15 cellular contexts compared by ENCODE assay signal in genomic region chr17:82235056-82235774, GRCh38. TPM values are rescaled to one million over a fixed set of nuclear protein-coding genes. Genes with fewer than 3 reads are reported as not detected.
A peak's percentile ranks its signal among the peaks of the same experiment; 100 is the strongest.
DNase-seq lines count a peak whose midpoint lies in the region; ATAC-seq, FAIRE-seq and TF ChIP-seq lines count a peak whose summit lies in the region.
"Had no signal": no experiment of that assay in that cellular context is flagged by ENCODE, and none has a peak within 500 bp of the region (broad histone marks: within the 10 kb centered on the region; RNA-seq: fewer than 3 reads in every experiment).

No MANE protein-coding gene starts in this region.

- H3K27me3 Mint-ChIP-seq in HFFc6 (ENCODE audit: insufficient read depth): peaks cover 20% of the 10 kb centered on the region
- no peaks in the 10 kb centered on the region for H3K27me3 Mint-ChIP-seq in effector memory CD8-positive, alpha-beta T cell
- H3K27me3 Mint-ChIP-seq in CD8-positive, alpha-beta T cell (ENCODE audit: low read depth): no peaks in the 10 kb centered on the region
- H3K27me3 Mint-ChIP-seq: activated CD8-positive, alpha-beta T cell treated with anti-CD3 and anti-CD28 coated beads for 36 hours had no signal

- peaks cover 0 to 24% of the 10 kb centered on the region in 2 donors for H3K36me3 ChIP-seq in psoas muscle (ENCODE audit: insufficient read depth in 1 of 2, low read depth in 1 of 2)
- H3K36me3 ChIP-seq in CD8-positive, alpha-beta T cell (ENCODE audit: insufficient read depth, low read length): no peaks in the 10 kb centered on the region

- WGBS in A549 (ENCODE audit: missing lambda C conversion rate): 73% methylated on average over 17 of the region's 19 CpGs
- 24 to 50% (median 32%) methylated on average over 17 to 19 of the region's 19 CpGs for WGBS in psoas muscle, 3 donors

- peaks cover 4% of the 10 kb centered on the region for H3K36me3 Mint-ChIP-seq in HFFc6 (ENCODE audit: low read depth)
- H3K36me3 Mint-ChIP-seq in effector memory CD8-positive, alpha-beta T cell (ENCODE audit: insufficient read depth): peaks cover 85% of the 10 kb centered on the region
- H3K36me3 Mint-ChIP-seq in CD8-positive, alpha-beta T cell: peaks cover 8% of the 10 kb centered on the region

- H3K4me1 Mint-ChIP-seq in HFFc6 (ENCODE audit: low read depth): peaks cover 25% of the 10 kb centered on the region
- H3K4me1 Mint-ChIP-seq in effector memory CD8-positive, alpha-beta T cell (ENCODE audit: low read depth in 2 of 2): peaks cover 22 to 30% of the 10 kb centered on the region in 2 donors
- H3K4me1 Mint-ChIP-seq in CD8-positive, alpha-beta T cell (ENCODE audit: low read depth): peaks cover 31% of the 10 kb centered on the region

- no peaks in the 10 kb centered on the region for H3K27me3 ChIP-seq in psoas muscle (ENCODE audit: insufficient read depth in 3 of 3, low read length in 2 of 3)
- H3K27me3 ChIP-seq in CD8-positive, alpha-beta T cell (ENCODE audit: insufficient read depth, low read length): no peaks in the 10 kb centered on the region
- H3K27me3 ChIP-seq: SJSA1 had no signal

- no peak for DNase-seq in A549 (ENCODE audit: low read depth in 1 of 2, low spot score in 1 of 2)
- DNase-seq in HFFc6: no peak
- DNase-seq in effector memory CD8-positive, alpha-beta T cell: no peak
- DNase-seq in psoas muscle: peak; percentile 46 to 85
- DNase-seq in CD8-positive, alpha-beta T cell: no peak
- no peak for DNase-seq in central memory CD4-positive, alpha-beta T cell
- no peak for DNase-seq in stimulated activated naive CD4-positive, alpha-beta T cell (lab: John Stamatoyannopoulos, UW)
- DNase-seq: activated CD8-positive, alpha-beta T cell treated with anti-CD3 and anti-CD28 coated beads for 36 hours; activated effector memory CD4-positive, alpha-beta T cell treated with Interleukin-2 at 50 U/mL for 16 hours; KBM-7 had no signal

- H3K4me3 ChIP-seq in A549: no peak overlapping the region
- no peak overlapping the region for H3K4me3 ChIP-seq in psoas muscle
- H3K4me3 ChIP-seq in CD8-positive, alpha-beta T cell (ENCODE audit: low read depth, low read length): no peak overlapping the region
- H3K4me3 ChIP-seq: SJSA1, thoracic aorta had no signal

- H3K4me3 Mint-ChIP-seq in HFFc6: no peak overlapping the region
- no peak overlapping the region for H3K4me3 Mint-ChIP-seq in effector memory CD8-positive, alpha-beta T cell
- no peak overlapping the region for H3K4me3 Mint-ChIP-seq in CD8-positive, alpha-beta T cell
- H3K4me3 Mint-ChIP-seq: activated CD8-positive, alpha-beta T cell treated with anti-CD3 and anti-CD28 coated beads for 36 hours had no signal

- FAIRE-seq in A549 (lab: Jason Lieb, UNC): no peak
- FAIRE-seq: bronchial epithelial cell had no signal

- peak overlapping the region; percentile 36; the same call in 1 of the 2 replicates for H3K27ac Mint-ChIP-seq in HFFc6
- H3K27ac Mint-ChIP-seq in effector memory CD8-positive, alpha-beta T cell: peak overlapping the region; percentile 77 to 84
- no peak overlapping the region for H3K27ac Mint-ChIP-seq in CD8-positive, alpha-beta T cell
- H3K27ac Mint-ChIP-seq: activated CD8-positive, alpha-beta T cell treated with anti-CD3 and anti-CD28 coated beads for 36 hours had no signal

- POLR2A ChIA-PET in A549 (lab: Yijun Ruan, JAX): interaction anchor here (1.4 to 2.1 kb wide), 2 partner anchors 29 to 58 kb away, joined by 4 to 14 read pairs; no protein-coding TSS in a partner anchor
- POLR2A ChIA-PET in CD8-positive, alpha-beta T cell (lab: Charles Lee): interaction anchor here (0.7 to 1.8 kb wide), 7 partner anchors 21 to 82 kb away, joined by 3 to 8 read pairs (median 4); partner anchors contain the start of gene CD7

- no peak for TF ChIP-seq RAD21 in A549 (conservative IDR thresholded peaks at IDR 0.05 in 1 of 2, IDR thresholded peaks at IDR 0.05 in 1 of 2)

- H3K9me3 ChIP-seq in A549 (no peaks in the 10 kb centered on the region), psoas muscle (no peaks in the 10 kb centered on the region)
- H3K9me3 ChIP-seq in CD8-positive, alpha-beta T cell (ENCODE audit: low read length): no peaks in the 10 kb centered on the region
- H3K9me3 ChIP-seq: SJSA1, thoracic aorta had no signal

- TF ChIP-seq CTCF in A549 (IDR thresholded peaks at IDR 0.05): no peak
- no peak for TF ChIP-seq CTCF in HFFc6 (IDR thresholded peaks at IDR 0.05)
- TF ChIP-seq CTCF in psoas muscle (IDR thresholded peaks at IDR 0.05): no peak
- TF ChIP-seq CTCF in CD8-positive, alpha-beta T cell (IDR thresholded peaks at IDR 0.05): no peak

- intact Hi-C loops in psoas muscle (cut with DNase I): loop anchor here in 1 of 2 donors (5.0 kb wide), 1 partner anchor 37 kb away; the partner anchor contains the start of gene CSNK1D
- intact Hi-C loops in CD8-positive, alpha-beta T cell (cut with DNase I, micrococcal nuclease): loop anchor here (5.0 to 10.0 kb wide), 2 partner anchors 180 to 317 kb away; partner anchors contain the start of genes HEXD (in 1 of the 2) and OGFOD3 (in 1 of the 2)

- H3K4me1 ChIP-seq in A549 (peaks cover 78% of the 10 kb centered on the region), psoas muscle (peaks cover 88% of the 10 kb centered on the region)
- peaks cover 52% of the 10 kb centered on the region for H3K4me1 ChIP-seq in CD8-positive, alpha-beta T cell (ENCODE audit: insufficient read depth, low read length)

- no peak for TF ChIP-seq EP300 in A549 (IDR thresholded peaks at IDR 0.05)

- peak overlapping the region; percentile 61 for H3K4me2 ChIP-seq in A549

- H3K27ac ChIP-seq in A549 (peak overlapping the region; percentile 68 to 71; a peak in 5 of 6 replicates), psoas muscle (peak overlapping the region; percentile 73)
- no peak overlapping the region for H3K27ac ChIP-seq in CD8-positive, alpha-beta T cell (ENCODE audit: low read depth, low read length)
- H3K27ac ChIP-seq: SJSA1 had no signal

- ATAC-seq in A549 (no peak), psoas muscle (peak in 3 of 4 donors; percentile 5 to 35 (median 15)), HG03520 (IDR thresholded peaks at IDR 0.05; ENCODE audit: unreplicated experiment) (no peak)
- ATAC-seq in effector memory CD8-positive, alpha-beta T cell (replicated peaks): no peak
- no peak for ATAC-seq in CD8-positive, alpha-beta T cell
- ATAC-seq: activated CD8-positive, alpha-beta T cell treated with anti-CD3 and anti-CD28 coated beads for 36 hours; left colon had no signal

- H3K9me3 Mint-ChIP-seq in HFFc6: peaks cover 4% of the 10 kb centered on the region; the same call in 1 of the 2 replicates
- H3K9me3 Mint-ChIP-seq in effector memory CD8-positive, alpha-beta T cell: no peaks in the 10 kb centered on the region
- no peaks in the 10 kb centered on the region for H3K9me3 Mint-ChIP-seq in CD8-positive, alpha-beta T cell
- H3K9me3 Mint-ChIP-seq: activated CD8-positive, alpha-beta T cell treated with anti-CD3 and anti-CD28 coated beads for 36 hours had no signal

- no peak for TF ChIP-seq POLR2A in A549 (IDR thresholded peaks at IDR 0.05; ENCODE audit: low read length)

- CTCF ChIA-PET in A549 (lab: Yijun Ruan, JAX): interaction anchor here (0.7 to 17.6 kb wide), 40 partner anchors 9 to 303 kb away, joined by 3 to 289 read pairs (median 7); partner anchors contain the start of genes CCDC57, CD7, DCXR and RAC3
- CTCF ChIA-PET in CD8-positive, alpha-beta T cell (lab: Charles Lee): interaction anchor here (1.0 to 6.0 kb wide), 19 partner anchors 10 to 260 kb away, joined by 3 to 66 read pairs (median 6); partner anchors contain the start of genes CD7 and RAC3

TF ChIP-seq in A549, 52 proteins besides CTCF, POLR2A, EP300 and RAD21:
- TF ChIP-seq EHF (CRISPR knock-in tag; IDR thresholded peaks at IDR 0.05) (no peak), NR3C1 (IDR thresholded peaks at IDR 0.05) (no peak), POLR2AphosphoS2 (conservative IDR thresholded peaks at IDR 0.05; ENCODE audit: low read length) (0 out of 2 replicates have a peak, but pooled peaks have one; percentile 56)

RNA-seq across cellular contexts. Expression of gene SLC16A3, which starts 6.4 kb away (rescaled TPM):
- 28.6 and 40.0 TPM in 2 replicates for polyA plus RNA-seq in A549 (2011; rRNA removed)
- polyA plus RNA-seq in A549 (2012; cell fraction: cytosol; rRNA removed): 53.6 and 113 TPM in 2 replicates
- 108 and 156 TPM in 2 replicates for polyA plus RNA-seq in A549 (2012; cell fraction: nucleus; rRNA removed)
- polyA plus RNA-seq in A549 (2017; fragmentation: RNase III; extraction: RNeasy Plus Mini Kit Qiagen cat#74134 plus additional on column Dnase treatment): 77.9 to 97.7 TPM (median 90.9 TPM) in 3 replicates
- polyA minus RNA-seq in A549 (2011; rRNA and poly(A)+ RNA removed): 31.5 TPM in 2 replicates
- total RNA-seq in HFFc6 (2021; fragmentation: NEBNext Ultra II Directional; extraction: Animal tissue kit (Norgen Biotek cat#: 25700)): 100 to 1,000 TPM; 475 to 624 (median 523) TPM
- 100 to 1,000 TPM in 2 of 4 donors, 10 to 100 TPM in 2; 18.6 to 182 (median 70.1) TPM for total RNA-seq in psoas muscle
- 100 to 1,000 TPM; 102 to 263 (median 128) TPM for polyA plus RNA-seq in psoas muscle
- total RNA-seq in CD8-positive, alpha-beta T cell: 100 to 1,000 TPM in 1 of 2 experiments, 10 to 100 TPM in 1; 94.0 to 103 TPM

RNA-seq across cellular contexts. Expression of gene CCDC57, which starts 22.6 kb away (rescaled TPM):
- polyA plus RNA-seq in A549 (2011; rRNA removed) (16.6 and 18.5 TPM in 2 replicates), A549 (2017; fragmentation: RNase III; extraction: RNeasy Plus Mini Kit Qiagen cat#74134 plus additional on column Dnase treatment) (18.2 to 22.1 TPM (median 18.9 TPM) in 3 replicates), psoas muscle (10 to 100 TPM in 1 of 3 donors, 1 to 10 TPM in 2; 7.2 to 11.1 (median 8.6) TPM)
- polyA plus RNA-seq in A549 (2012; cell fraction: cytosol; rRNA removed): 24.3 and 29.0 TPM in 2 replicates
- 200 and 241 TPM in 2 replicates for polyA plus RNA-seq in A549 (2012; cell fraction: nucleus; rRNA removed)
- 22.3 and 26.3 TPM in 2 replicates for polyA minus RNA-seq in A549 (2011; rRNA and poly(A)+ RNA removed)
- total RNA-seq in HFFc6 (2021; fragmentation: NEBNext Ultra II Directional; extraction: Animal tissue kit (Norgen Biotek cat#: 25700)): 10 to 100 TPM; 12.8 to 15.6 (median 13.6) TPM
- 10 to 100 TPM; 10.2 to 15.3 (median 12.4) TPM for total RNA-seq in psoas muscle
- 100 to 1,000 TPM; 175 to 184 TPM for total RNA-seq in CD8-positive, alpha-beta T cell

RNA-seq across cellular contexts. Expression of gene CSNK1D, which starts 38.3 kb away (rescaled TPM):
- polyA plus RNA-seq in A549 (2011; rRNA removed) (130 and 139 TPM in 2 replicates), A549 (2017; fragmentation: RNase III; extraction: RNeasy Plus Mini Kit Qiagen cat#74134 plus additional on column Dnase treatment) (151 to 173 TPM (median 163 TPM) in 3 replicates), psoas muscle (100 to 1,000 TPM in 1 of 3 donors, 10 to 100 TPM in 2; 74.3 to 124 (median 92.7) TPM)
- 182 and 192 TPM in 2 replicates for polyA plus RNA-seq in A549 (2012; cell fraction: cytosol; rRNA removed)
- polyA plus RNA-seq in A549 (2012; cell fraction: nucleus; rRNA removed): 734 and 786 TPM in 2 replicates
- 105 and 128 TPM in 2 replicates for polyA minus RNA-seq in A549 (2011; rRNA and poly(A)+ RNA removed)
- total RNA-seq in HFFc6 (2021; fragmentation: NEBNext Ultra II Directional; extraction: Animal tissue kit (Norgen Biotek cat#: 25700)): 100 to 1,000 TPM; 116 to 128 (median 118) TPM
- total RNA-seq in psoas muscle: 100 to 1,000 TPM in 3 of 4 donors, 10 to 100 TPM in 1; 73.5 to 139 (median 116) TPM
- 100 to 1,000 TPM; 369 to 393 TPM for total RNA-seq in CD8-positive, alpha-beta T cell

Comparison
In these comparisons a context has a peak if more than half of its experiments do, and no peak if none do; other contexts are left out.
1. ATAC-seq: peak in psoas muscle (3 of 4); none in A549 (0 of 2), effector memory CD8-positive, alpha-beta T cell (single experiment), CD8-positive, alpha-beta T cell (single experiment) and HG03520 (single experiment).
2. DNase-seq: peak in psoas muscle (2 of 2); none in A549 (0 of 2), HFFc6 (single experiment), effector memory CD8-positive, alpha-beta T cell (0 of 3), CD8-positive, alpha-beta T cell (0 of 7), central memory CD4-positive, alpha-beta T cell (single experiment) and stimulated activated naive CD4-positive, alpha-beta T cell (0 of 6).
3. RNA of gene CCDC57, which starts 22.6 kb away (total RNA-seq): 175 to 184 TPM in CD8-positive, alpha-beta T cell; 12.8 to 15.6 TPM in HFFc6 and 10.2 to 15.3 TPM in psoas muscle; every median in the first group is over 10 times any median in the second.